Comparison of ENCODE assay signal across 25 cellular contexts in genomic region chr5:166649656-166650055, GRCh38.
"Had no signal": no experiment of that assay in that cellular context is flagged by ENCODE, and none has a peak within 500 bp of the region (broad histone marks: within the 10 kb centered on the region; RNA-seq: fewer than 3 reads in every experiment).

No MANE protein-coding gene starts in this region.

- H3K27me3 ChIP-seq: neutrophil, right lobe of liver, sigmoid colon, stomach, thyroid gland, tibial nerve, upper lobe of left lung, vagina had no signal

- H3K27ac ChIP-seq: neutrophil, parathyroid adenoma, psoas muscle, right lobe of liver, sigmoid colon, stomach, thoracic aorta, thyroid gland, tibial nerve, upper lobe of left lung, vagina had no signal

- H3K9me3 ChIP-seq: neutrophil, psoas muscle, right lobe of liver, sigmoid colon, thoracic aorta, thyroid gland, upper lobe of left lung, vagina had no signal

- H2AFZ ChIP-seq: parathyroid adenoma had no signal

- H3K4me3 ChIP-seq: psoas muscle, right lobe of liver, sigmoid colon, stomach, thoracic aorta, thyroid gland, tibial nerve, upper lobe of left lung, vagina had no signal

- H3K79me2 ChIP-seq: parathyroid adenoma had no signal

- H3K9ac ChIP-seq: parathyroid adenoma had no signal

- H3K4me1 ChIP-seq: parathyroid adenoma, psoas muscle, right lobe of liver, sigmoid colon, stomach, thyroid gland, tibial nerve, upper lobe of left lung, vagina had no signal

- DNase-seq: nephron progenitor cell; nucleus accumbens; posterior cingulate gyrus; psoas muscle; right cardiac atrium; right lobe of liver; sigmoid colon; small intestine; stimulated activated CD4-positive, alpha-beta T cell treated with anti-CD3 and anti-CD28 coated beads, Interleukin-15, amount 100 ng/mL, for 24 hours; stimulated activated CD4-positive, alpha-beta T cell treated with anti-CD3 and anti-CD28 coated beads, Interleukin-2, amount 100 ng/mL, for 24 hours; stimulated activated CD4-positive, alpha-beta T cell treated with anti-CD3 and anti-CD28 coated beads, Interleukin-2, amount 100 ng/mL, for 48 hours; stimulated activated CD4-positive, alpha-beta T cell treated with anti-CD3 and anti-CD28 coated beads, Interleukin-4, amount 100 ng/mL, for 24 hours; stimulated activated naive B cell treated with anti-CD40 and anti-IgM and Interleukin-4, amounts not matched to agents 10 μg/mL and 1 μg/mL and 100 μg/mL, for 72 hours; stimulated activated naive CD4-positive, alpha-beta T cell treated with Interleukin-2 at 50 U/mL for 16 hours; stomach; thyroid gland; trophoblast cell; upper lobe of left lung had no signal

- H3K36me3 ChIP-seq: neutrophil, right lobe of liver, sigmoid colon, stomach, thoracic aorta, thyroid gland, tibial nerve, upper lobe of left lung, vagina had no signal

- ATAC-seq: natural killer cell treated with Interleukin-12 subunit alpha and Interleukin-12 subunit beta and Interleukin-15 and Interleukin-18, amount 100 ng/mL, for 72 hours; psoas muscle; right cardiac atrium; right lobe of liver; stimulated activated effector memory CD8-positive, alpha-beta T cell treated with anti-CD3 and anti-CD28 coated beads, Interleukin-12 subunit alpha, Interleukin-12 subunit beta, amount 100 ng/mL, for 72 hours; stimulated activated naive B cell treated with anti-CD40 and anti-IgM and Interleukin-4, amounts not matched to agents 10 μg/mL and 1 μg/mL and 100 μg/mL, for 72 hours had no signal
